ENCODE assay signal across 20 cellular contexts in genomic region chr18:57059366-57059765, GRCh38.
"Had no signal": no experiment of that assay in that cellular context is flagged by ENCODE, and none has a peak within 500 bp of the region (broad histone marks: within the 10 kb centered on the region; RNA-seq: fewer than 3 reads in every experiment).

No MANE protein-coding gene starts in this region.

- H3K36me3 ChIP-seq: MG63 had no signal

- H3K4me3 ChIP-seq: MG63 had no signal

- H3K9me3 ChIP-seq: MG63, SK-N-SH had no signal

- H3K4me2 ChIP-seq: SK-N-SH had no signal

- H3K27me3 ChIP-seq: MG63 had no signal

- DNase-seq: Karpas-422, KG1, MG63, NCI-H1092 treated with DMSO at 0.1 percent for 48 hours, NCI-H1436, NCI-H187, NCI-H2029, NCI-H2081 treated with DMSO at 0.1 percent for 48 hours, NCI-H2171, NCI-H226, NCI-H446, NCI-H510A, NCI-H524 treated with DMSO at 0.1 percent for 48 hours, NCI-H69, NCI-H774, RPMI8226, SHP77, SK-N-SH, SW 1271 had no signal

- H3K9ac ChIP-seq: SK-N-SH had no signal

- H3K27ac ChIP-seq: HL-60 had no signal
